Comparison of ENCODE assay signal across 1 cellular context in the genomic region with DNA sequence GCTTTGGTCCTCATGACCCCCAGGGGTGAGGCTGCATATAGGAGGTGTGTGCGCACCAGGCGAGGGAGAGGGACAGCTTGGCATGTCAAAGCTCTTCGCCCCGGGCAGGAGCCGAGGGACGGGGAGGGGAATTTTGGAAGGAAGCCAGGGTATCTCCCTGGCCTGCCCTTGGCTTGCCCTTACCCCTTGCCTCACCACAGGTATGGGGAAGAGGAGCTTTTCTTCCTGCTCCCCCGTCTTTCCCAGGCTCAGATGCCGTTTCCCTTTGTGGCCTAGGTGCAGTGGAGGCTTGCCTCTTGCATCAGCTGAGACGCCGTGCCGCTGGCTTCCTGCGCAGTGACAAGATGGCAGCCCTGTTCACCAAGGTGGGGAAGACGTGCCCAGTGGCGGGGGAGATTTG.
TF ChIP-seq lines count a peak whose summit lies in the region.

No MANE protein-coding gene starts in this region.

TF ChIP-seq in H1, 55 proteins besides CTCF, POLR2A, EP300 and RAD21:
- TF ChIP-seq SIX5 (IDR thresholded peaks at IDR 0.05; ENCODE audit: low read depth, low read length) (no peak), BRCA1 (IDR thresholded peaks at IDR 0.05; ENCODE audit: low read depth, low read length) (no peak), CHD1 (IDR thresholded peaks at IDR 0.05; ENCODE audit: low read depth, low read length) (no peak), RXRA (IDR thresholded peaks at IDR 0.05; ENCODE audit: insufficient read depth, low read depth, low read length) (no peak), HDAC6 (IDR thresholded peaks at IDR 0.05; ENCODE audit: low read depth, low read length) (no peak), CTBP2 (IDR thresholded peaks at IDR 0.05; ENCODE audit: borderline replicate concordance, insufficient read depth, insufficient read length, low read length) (no peak), BACH1 (IDR thresholded peaks at IDR 0.05; ENCODE audit: low read length) (no peak), PHF8 (conservative IDR thresholded peaks at IDR 0.05; ENCODE audit: low read depth, low read length) (no peak), TAF1 (IDR thresholded peaks at IDR 0.05; ENCODE audit: low read depth, low read length) (no peak), RFX5 (IDR thresholded peaks at IDR 0.05; ENCODE audit: borderline replicate concordance, low read depth, low read length) (no peak), POLR2AphosphoS5 (IDR thresholded peaks at IDR 0.05; ENCODE audit: low read depth, low read length) (no peak), JUND (IDR thresholded peaks at IDR 0.05; ENCODE audit: low read length) (no peak), YY1 (IDR thresholded peaks at IDR 0.05; ENCODE audit: low read depth, low read length) (no peak), SP2 (IDR thresholded peaks at IDR 0.05; ENCODE audit: low read length) (no peak), JUN (IDR thresholded peaks at IDR 0.05; ENCODE audit: low read depth, low read length) (no peak), TEAD4 (IDR thresholded peaks at IDR 0.05; ENCODE audit: low read depth, low read length) (no peak)
- TF ChIP-seq, protein P1, sequence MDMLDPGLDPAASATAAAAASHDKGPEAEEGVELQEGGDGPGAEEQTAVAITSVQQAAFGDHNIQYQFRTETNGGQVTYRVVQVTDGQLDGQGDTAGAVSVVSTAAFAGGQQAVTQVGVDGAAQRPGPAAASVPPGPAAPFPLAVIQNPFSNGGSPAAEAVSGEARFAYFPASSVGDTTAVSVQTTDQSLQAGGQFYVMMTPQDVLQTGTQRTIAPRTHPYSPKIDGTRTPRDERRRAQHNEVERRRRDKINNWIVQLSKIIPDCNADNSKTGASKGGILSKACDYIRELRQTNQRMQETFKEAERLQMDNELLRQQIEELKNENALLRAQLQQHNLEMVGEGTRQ (IDR thresholded peaks at IDR 0.05; ENCODE audit: low read length): no peak
- TF ChIP-seq, protein P2, sequence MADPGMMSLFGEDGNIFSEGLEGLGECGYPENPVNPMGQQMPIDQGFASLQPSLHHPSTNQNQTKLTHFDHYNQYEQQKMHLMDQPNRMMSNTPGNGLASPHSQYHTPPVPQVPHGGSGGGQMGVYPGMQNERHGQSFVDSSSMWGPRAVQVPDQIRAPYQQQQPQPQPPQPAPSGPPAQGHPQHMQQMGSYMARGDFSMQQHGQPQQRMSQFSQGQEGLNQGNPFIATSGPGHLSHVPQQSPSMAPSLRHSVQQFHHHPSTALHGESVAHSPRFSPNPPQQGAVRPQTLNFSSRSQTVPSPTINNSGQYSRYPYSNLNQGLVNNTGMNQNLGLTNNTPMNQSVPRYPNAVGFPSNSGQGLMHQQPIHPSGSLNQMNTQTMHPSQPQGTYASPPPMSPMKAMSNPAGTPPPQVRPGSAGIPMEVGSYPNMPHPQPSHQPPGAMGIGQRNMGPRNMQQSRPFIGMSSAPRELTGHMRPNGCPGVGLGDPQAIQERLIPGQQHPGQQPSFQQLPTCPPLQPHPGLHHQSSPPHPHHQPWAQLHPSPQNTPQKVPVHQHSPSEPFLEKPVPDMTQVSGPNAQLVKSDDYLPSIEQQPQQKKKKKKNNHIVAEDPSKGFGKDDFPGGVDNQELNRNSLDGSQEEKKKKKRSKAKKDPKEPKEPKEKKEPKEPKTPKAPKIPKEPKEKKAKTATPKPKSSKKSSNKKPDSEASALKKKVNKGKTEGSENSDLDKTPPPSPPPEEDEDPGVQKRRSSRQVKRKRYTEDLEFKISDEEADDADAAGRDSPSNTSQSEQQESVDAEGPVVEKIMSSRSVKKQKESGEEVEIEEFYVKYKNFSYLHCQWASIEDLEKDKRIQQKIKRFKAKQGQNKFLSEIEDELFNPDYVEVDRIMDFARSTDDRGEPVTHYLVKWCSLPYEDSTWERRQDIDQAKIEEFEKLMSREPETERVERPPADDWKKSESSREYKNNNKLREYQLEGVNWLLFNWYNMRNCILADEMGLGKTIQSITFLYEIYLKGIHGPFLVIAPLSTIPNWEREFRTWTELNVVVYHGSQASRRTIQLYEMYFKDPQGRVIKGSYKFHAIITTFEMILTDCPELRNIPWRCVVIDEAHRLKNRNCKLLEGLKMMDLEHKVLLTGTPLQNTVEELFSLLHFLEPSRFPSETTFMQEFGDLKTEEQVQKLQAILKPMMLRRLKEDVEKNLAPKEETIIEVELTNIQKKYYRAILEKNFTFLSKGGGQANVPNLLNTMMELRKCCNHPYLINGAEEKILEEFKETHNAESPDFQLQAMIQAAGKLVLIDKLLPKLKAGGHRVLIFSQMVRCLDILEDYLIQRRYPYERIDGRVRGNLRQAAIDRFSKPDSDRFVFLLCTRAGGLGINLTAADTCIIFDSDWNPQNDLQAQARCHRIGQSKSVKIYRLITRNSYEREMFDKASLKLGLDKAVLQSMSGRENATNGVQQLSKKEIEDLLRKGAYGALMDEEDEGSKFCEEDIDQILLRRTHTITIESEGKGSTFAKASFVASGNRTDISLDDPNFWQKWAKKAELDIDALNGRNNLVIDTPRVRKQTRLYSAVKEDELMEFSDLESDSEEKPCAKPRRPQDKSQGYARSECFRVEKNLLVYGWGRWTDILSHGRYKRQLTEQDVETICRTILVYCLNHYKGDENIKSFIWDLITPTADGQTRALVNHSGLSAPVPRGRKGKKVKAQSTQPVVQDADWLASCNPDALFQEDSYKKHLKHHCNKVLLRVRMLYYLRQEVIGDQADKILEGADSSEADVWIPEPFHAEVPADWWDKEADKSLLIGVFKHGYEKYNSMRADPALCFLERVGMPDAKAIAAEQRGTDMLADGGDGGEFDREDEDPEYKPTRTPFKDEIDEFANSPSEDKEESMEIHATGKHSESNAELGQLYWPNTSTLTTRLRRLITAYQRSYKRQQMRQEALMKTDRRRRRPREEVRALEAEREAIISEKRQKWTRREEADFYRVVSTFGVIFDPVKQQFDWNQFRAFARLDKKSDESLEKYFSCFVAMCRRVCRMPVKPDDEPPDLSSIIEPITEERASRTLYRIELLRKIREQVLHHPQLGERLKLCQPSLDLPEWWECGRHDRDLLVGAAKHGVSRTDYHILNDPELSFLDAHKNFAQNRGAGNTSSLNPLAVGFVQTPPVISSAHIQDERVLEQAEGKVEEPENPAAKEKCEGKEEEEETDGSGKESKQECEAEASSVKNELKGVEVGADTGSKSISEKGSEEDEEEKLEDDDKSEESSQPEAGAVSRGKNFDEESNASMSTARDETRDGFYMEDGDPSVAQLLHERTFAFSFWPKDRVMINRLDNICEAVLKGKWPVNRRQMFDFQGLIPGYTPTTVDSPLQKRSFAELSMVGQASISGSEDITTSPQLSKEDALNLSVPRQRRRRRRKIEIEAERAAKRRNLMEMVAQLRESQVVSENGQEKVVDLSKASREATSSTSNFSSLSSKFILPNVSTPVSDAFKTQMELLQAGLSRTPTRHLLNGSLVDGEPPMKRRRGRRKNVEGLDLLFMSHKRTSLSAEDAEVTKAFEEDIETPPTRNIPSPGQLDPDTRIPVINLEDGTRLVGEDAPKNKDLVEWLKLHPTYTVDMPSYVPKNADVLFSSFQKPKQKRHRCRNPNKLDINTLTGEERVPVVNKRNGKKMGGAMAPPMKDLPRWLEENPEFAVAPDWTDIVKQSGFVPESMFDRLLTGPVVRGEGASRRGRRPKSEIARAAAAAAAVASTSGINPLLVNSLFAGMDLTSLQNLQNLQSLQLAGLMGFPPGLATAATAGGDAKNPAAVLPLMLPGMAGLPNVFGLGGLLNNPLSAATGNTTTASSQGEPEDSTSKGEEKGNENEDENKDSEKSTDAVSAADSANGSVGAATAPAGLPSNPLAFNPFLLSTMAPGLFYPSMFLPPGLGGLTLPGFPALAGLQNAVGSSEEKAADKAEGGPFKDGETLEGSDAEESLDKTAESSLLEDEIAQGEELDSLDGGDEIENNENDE (IDR thresholded peaks at IDR 0.05; ENCODE audit: insufficient replicate concordance, low read length): no peak
